Comparison of ENCODE assay signal across 26 cellular contexts in the genomic region with DNA sequence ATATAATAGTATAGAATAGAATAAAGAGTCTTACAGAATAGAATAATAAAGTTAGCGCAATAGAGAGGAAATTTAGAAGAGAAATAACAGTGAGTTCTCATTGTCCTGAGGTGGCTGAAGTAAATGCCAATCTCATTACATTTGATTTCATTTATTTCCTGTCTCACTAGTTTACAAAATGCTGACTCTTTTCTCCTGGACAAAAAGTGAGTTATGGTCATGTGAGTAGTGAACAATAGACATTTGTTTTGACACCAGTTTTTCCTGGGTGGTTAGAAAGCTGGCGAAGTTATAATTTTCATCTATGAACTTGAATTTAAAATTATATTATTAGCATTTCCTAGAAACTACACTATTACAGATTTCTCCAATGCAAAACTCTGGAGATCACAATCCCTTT.
"Had no signal": no experiment of that assay in that cellular context is flagged by ENCODE, and none has a peak within 500 bp of the region (broad histone marks: within the 10 kb centered on the region; RNA-seq: fewer than 3 reads in every experiment).

No MANE protein-coding gene starts in this region.

- FAIRE-seq: K562 had no signal

- H3K4me3 Mint-ChIP-seq: activated B cell treated with CpG ODN at 0.5 μM for 24 hours; activated CD4-positive, alpha-beta T cell treated with anti-CD3 and anti-CD28 coated beads, Interleukin-2, amount 10 ng/mL, durations not matched to agents 24 days and 14 days; activated naive CD8-positive, alpha-beta T cell treated with anti-CD3 and anti-CD28 coated beads, Interleukin-2, amount 10 ng/mL, durations not matched to agents 7 days and 5 days; activated T-cell treated with anti-CD3 and anti-CD28 coated beads, Interleukin-2, amount 50 U/mL, for 72 hours; T-helper 17 cell had no signal

- H3K36me3 ChIP-seq: adrenal gland had no signal

- ATAC-seq: activated T-cell treated with anti-CD3 and anti-CD28 coated beads, Interleukin-2, amount 50 U/mL, for 72 hours; K562; T-helper 17 cell had no signal

- H3K36me3 Mint-ChIP-seq: activated naive CD8-positive, alpha-beta T cell treated with anti-CD3 and anti-CD28 coated beads, Interleukin-2, amount 10 ng/mL, durations not matched to agents 7 days and 5 days had no signal

- H3K4me3 ChIP-seq: adrenal gland, K562 had no signal

- DNase-seq: activated B cell treated with CpG ODN at 0.5 μM for 24 hours; activated CD4-positive, alpha-beta T cell treated with anti-CD3 and anti-CD28 coated beads for 1 hour; activated CD4-positive, alpha-beta T cell treated with anti-CD3 and anti-CD28 coated beads, Interleukin-2, amount 10 ng/mL, durations not matched to agents 24 days and 14 days; activated CD4-positive, alpha-beta T cell treated with anti-CD3 and anti-CD28 coated beads, Interleukin-2, amount 50 U/mL, for 48 hours; activated gamma-delta T cell treated with Interleukin-2 at 50 U/mL for 16 hours; activated naive CD4-positive, alpha-beta T cell treated with anti-CD3 and anti-CD28 coated beads, Interleukin-2, amount 50 U/mL, for 16 hours; activated naive CD8-positive, alpha-beta T cell treated with anti-CD3 and anti-CD28 coated beads, Interleukin-2, amount 10 ng/mL, durations not matched to agents 7 days and 5 days; activated T-cell treated with anti-CD3 and anti-CD28 coated beads for 4 hours; activated T-cell treated with anti-CD3 and anti-CD28 coated beads, Interleukin-2, amount 50 U/mL, for 72 hours; adrenal gland; anterior cingulate cortex; Kasumi-1; NCI-H1092; NCI-H1417; NCI-H1930; NCI-H2107; NCI-H2171 treated with DMSO at 0.1 percent for 48 hours; NCI-H345; NCI-H510A; NCI-H526 treated with DMSO at 0.1 percent for 48 hours; NCI-H82; SIG-M5; T-helper 17 cell; T-helper 9 cell had no signal

- H3K27me3 ChIP-seq: adrenal gland had no signal

- H3K4me1 Mint-ChIP-seq: activated B cell treated with CpG ODN at 0.5 μM for 24 hours; activated CD4-positive, alpha-beta T cell treated with anti-CD3 and anti-CD28 coated beads, Interleukin-2, amount 10 ng/mL, durations not matched to agents 24 days and 14 days; activated naive CD8-positive, alpha-beta T cell treated with anti-CD3 and anti-CD28 coated beads, Interleukin-2, amount 10 ng/mL, durations not matched to agents 7 days and 5 days; T-helper 17 cell had no signal

- H3K27ac Mint-ChIP-seq: activated B cell treated with CpG ODN at 0.5 μM for 24 hours; activated CD4-positive, alpha-beta T cell treated with anti-CD3 and anti-CD28 coated beads, Interleukin-2, amount 10 ng/mL, durations not matched to agents 24 days and 14 days; activated naive CD8-positive, alpha-beta T cell treated with anti-CD3 and anti-CD28 coated beads, Interleukin-2, amount 10 ng/mL, durations not matched to agents 7 days and 5 days; activated T-cell treated with anti-CD3 and anti-CD28 coated beads, Interleukin-2, amount 50 U/mL, for 72 hours; activated T-helper 2 cell treated with anti-CD3 and anti-CD28 coated beads, Interferon-gamma antibody, Interleukin-2, Interleukin-4, amounts not matched to agents 10 μg/mL and 5 μg/mL and 100 μg/mL, durations not matched to agents 14 hours and 24 hours and 36 hours; T-helper 17 cell had no signal

- H3K27me3 Mint-ChIP-seq: activated B cell treated with CpG ODN at 0.5 μM for 24 hours; activated CD4-positive, alpha-beta T cell treated with anti-CD3 and anti-CD28 coated beads, Interleukin-2, amount 10 ng/mL, durations not matched to agents 24 days and 14 days; activated naive CD8-positive, alpha-beta T cell treated with anti-CD3 and anti-CD28 coated beads, Interleukin-2, amount 10 ng/mL, durations not matched to agents 7 days and 5 days; T-helper 17 cell had no signal
